In genomic region chr16:4655801-4656200, GRCh38 we compare ENCODE assay signal across 19 cellular contexts.
"Had no signal": no experiment of that assay in that cellular context is flagged by ENCODE, and none has a peak within 500 bp of the region (broad histone marks: within the 10 kb centered on the region; RNA-seq: fewer than 3 reads in every experiment).

No MANE protein-coding gene starts in this region.

- H3K9me3 ChIP-seq: prostate gland, tibial nerve, uterus had no signal

- H3K27me3 Mint-ChIP-seq: activated naive CD8-positive, alpha-beta T cell treated with anti-CD3 and anti-CD28 coated beads, Interleukin-2, amount 50 U/mL, for 24 hours; naive thymus-derived CD4-positive, alpha-beta T cell; stimulated activated naive CD8-positive, alpha-beta T cell treated with anti-CD3 and anti-CD28 coated beads, Interleukin-15, Interleukin-2, amounts not matched to agents 100 ng/mL and 50 ng/mL, for 24 hours had no signal

- DNase-seq: activated CD4-positive, alpha-beta T cell treated with anti-CD3 and anti-CD28 coated beads for 1 hour; activated CD4-positive, alpha-beta T cell treated with anti-CD3 and anti-CD28 coated beads, Interleukin-2, amount 50 U/mL, for 4 hours; activated gamma-delta T cell; activated naive CD4-positive, alpha-beta T cell treated with anti-CD3 and anti-CD28 coated beads, Interleukin-2, amount 50 U/mL, for 16 hours; activated naive CD8-positive, alpha-beta T cell treated with anti-CD3 and anti-CD28 coated beads, Interleukin-2, amount 50 U/mL, for 24 hours; effector CD4-positive, alpha-beta T cell; erythroblast; foreskin fibroblast; hippocampal formation; mesendoderm; naive thymus-derived CD4-positive, alpha-beta T cell; stimulated activated CD4-positive, alpha-beta T cell treated with anti-CD3 and anti-CD28 coated beads, Interleukin-12 subunit alpha, Interleukin-12 subunit beta, amount 100 ng/mL, for 4 hours; T-helper 1 cell; uterus had no signal

- H3K27ac ChIP-seq: prostate gland, uterus had no signal

- H3K4me3 Mint-ChIP-seq: activated naive CD8-positive, alpha-beta T cell treated with anti-CD3 and anti-CD28 coated beads, Interleukin-2, amount 50 U/mL, for 24 hours; naive thymus-derived CD4-positive, alpha-beta T cell; neural crest cell; stimulated activated naive CD8-positive, alpha-beta T cell treated with anti-CD3 and anti-CD28 coated beads, Interleukin-15, Interleukin-2, amounts not matched to agents 100 ng/mL and 50 ng/mL, for 24 hours had no signal

- H3K27me3 ChIP-seq: tibial nerve, uterus had no signal

- FAIRE-seq: TTC549 had no signal

- H3K9me3 Mint-ChIP-seq: activated naive CD8-positive, alpha-beta T cell treated with anti-CD3 and anti-CD28 coated beads, Interleukin-2, amount 50 U/mL, for 24 hours; naive thymus-derived CD4-positive, alpha-beta T cell; neural crest cell; stimulated activated naive CD8-positive, alpha-beta T cell treated with anti-CD3 and anti-CD28 coated beads, Interleukin-15, Interleukin-2, amounts not matched to agents 100 ng/mL and 50 ng/mL, for 24 hours had no signal

- H3K27ac Mint-ChIP-seq: activated naive CD8-positive, alpha-beta T cell treated with anti-CD3 and anti-CD28 coated beads, Interleukin-2, amount 50 U/mL, for 24 hours; stimulated activated naive CD8-positive, alpha-beta T cell treated with anti-CD3 and anti-CD28 coated beads, Interleukin-15, Interleukin-2, amounts not matched to agents 100 ng/mL and 50 ng/mL, for 24 hours had no signal

- ATAC-seq: activated naive CD8-positive, alpha-beta T cell treated with anti-CD3 and anti-CD28 coated beads, Interleukin-2, amount 50 U/mL, for 24 hours; naive thymus-derived CD4-positive, alpha-beta T cell had no signal

- H3K36me3 ChIP-seq: uterus had no signal

- H3K4me3 ChIP-seq: prostate gland, tibial nerve, uterus had no signal
